Comparison of ENCODE assay signal across 23 cellular contexts in the genomic region with DNA sequence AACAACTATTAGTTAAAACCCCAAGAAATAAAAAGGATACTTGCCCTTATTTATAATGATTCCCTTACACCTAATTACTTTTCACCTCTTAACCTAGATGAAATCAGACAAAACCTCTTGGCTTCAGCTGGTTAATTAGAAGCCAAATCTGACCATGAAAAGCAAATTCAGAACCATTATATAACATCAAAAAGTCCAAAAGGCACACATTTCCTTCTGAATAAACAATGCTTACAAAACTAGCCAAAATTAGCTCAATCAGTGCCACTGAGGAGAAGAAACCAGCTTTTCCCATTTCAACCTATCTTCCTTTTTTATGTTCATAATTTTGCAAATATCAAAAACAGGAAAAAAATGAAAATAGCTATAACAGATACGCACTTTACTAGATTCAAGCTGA.
"Had no signal": no experiment of that assay in that cellular context is flagged by ENCODE, and none has a peak within 500 bp of the region (broad histone marks: within the 10 kb centered on the region; RNA-seq: fewer than 3 reads in every experiment).

No MANE protein-coding gene starts in this region.

- H3K27ac ChIP-seq: dorsolateral prefrontal cortex, neutrophil, pancreas, sigmoid colon, tibial nerve had no signal

- H3K9me3 Mint-ChIP-seq: activated naive CD8-positive, alpha-beta T cell treated with anti-CD3 and anti-CD28 coated beads for 36 hours; natural killer cell treated with Interleukin-12 subunit alpha and Interleukin-12 subunit beta and Interleukin-15 and Interleukin-18, amount 100 ng/mL, for 72 hours had no signal

- H3K9me3 ChIP-seq: neutrophil, pancreas, sigmoid colon had no signal

- H3K27me3 ChIP-seq: pancreas, sigmoid colon, tibial nerve had no signal

- H3K36me3 ChIP-seq: neutrophil, pancreas had no signal

- H3K4me3 Mint-ChIP-seq: activated CD4-positive, alpha-beta memory T cell treated with anti-CD3 and anti-CD28 coated beads, Interleukin-2, amount 10 ng/mL, durations not matched to agents 7 days and 5 days; activated CD4-positive, alpha-beta T cell treated with anti-CD3 and anti-CD28 coated beads for 36 hours; activated CD8-positive, alpha-beta memory T cell treated with anti-CD3 and anti-CD28 coated beads, Interleukin-2, amount 10 ng/mL, durations not matched to agents 7 days and 5 days; activated naive CD8-positive, alpha-beta T cell treated with anti-CD3 and anti-CD28 coated beads for 36 hours; natural killer cell treated with Interleukin-12 subunit alpha and Interleukin-12 subunit beta and Interleukin-15 and Interleukin-18, amount 100 ng/mL, for 72 hours; T-helper 2 cell treated with Interferon-gamma antibody and Interleukin-4, amounts not matched to agents 5 μg/mL and 100 μg/mL, for 36 hours; WTC11 had no signal

- ATAC-seq: activated CD4-positive, alpha-beta T cell treated with anti-CD3 and anti-CD28 coated beads for 36 hours; activated CD8-positive, alpha-beta memory T cell treated with anti-CD3 and anti-CD28 coated beads, Interleukin-2, amount 10 ng/mL, durations not matched to agents 7 days and 5 days; natural killer cell treated with Interleukin-12 subunit alpha and Interleukin-12 subunit beta and Interleukin-15 and Interleukin-18, amount 100 ng/mL, for 72 hours; pancreas; WTC11 had no signal

- DNase-seq: activated CD4-positive, alpha-beta memory T cell treated with anti-CD3 and anti-CD28 coated beads, Interleukin-2, amount 10 ng/mL, durations not matched to agents 7 days and 5 days; activated CD4-positive, alpha-beta T cell treated with anti-CD3 and anti-CD28 coated beads for 36 hours; activated CD8-positive, alpha-beta memory T cell treated with anti-CD3 and anti-CD28 coated beads, Interleukin-2, amount 10 ng/mL, durations not matched to agents 7 days and 5 days; activated naive CD8-positive, alpha-beta T cell treated with anti-CD3 and anti-CD28 coated beads for 36 hours; amygdala; central memory CD4-positive, alpha-beta T cell; dorsolateral prefrontal cortex; erythroblast; foreskin melanocyte; glutamatergic neuron; hypothalamus; islet precursor cell; pancreas; sigmoid colon; stimulated activated CD4-positive, alpha-beta T cell treated with anti-CD3 and anti-CD28 coated beads, Interleukin-12 subunit alpha, Interleukin-12 subunit beta, amount 100 ng/mL, for 4 hours; stimulated activated CD4-positive, alpha-beta T cell treated with anti-CD3 and anti-CD28 coated beads, Interleukin-2, amount 100 ng/mL, for 24 hours; stimulated activated naive CD4-positive, alpha-beta T cell treated with Interleukin-2 at 50 U/mL for 16 hours; substantia nigra had no signal

- H3K27me3 Mint-ChIP-seq: activated naive CD8-positive, alpha-beta T cell treated with anti-CD3 and anti-CD28 coated beads for 36 hours had no signal

- H3K36me3 Mint-ChIP-seq: natural killer cell treated with Interleukin-12 subunit alpha and Interleukin-12 subunit beta and Interleukin-15 and Interleukin-18, amount 100 ng/mL, for 72 hours; WTC11 had no signal

- H3K27ac Mint-ChIP-seq: activated CD4-positive, alpha-beta memory T cell treated with anti-CD3 and anti-CD28 coated beads, Interleukin-2, amount 10 ng/mL, durations not matched to agents 7 days and 5 days; activated CD4-positive, alpha-beta T cell treated with anti-CD3 and anti-CD28 coated beads for 36 hours; activated CD8-positive, alpha-beta memory T cell treated with anti-CD3 and anti-CD28 coated beads, Interleukin-2, amount 10 ng/mL, durations not matched to agents 7 days and 5 days; activated naive CD8-positive, alpha-beta T cell treated with anti-CD3 and anti-CD28 coated beads for 36 hours; natural killer cell treated with Interleukin-12 subunit alpha and Interleukin-12 subunit beta and Interleukin-15 and Interleukin-18, amount 100 ng/mL, for 72 hours; T-helper 2 cell treated with Interferon-gamma antibody and Interleukin-4, amounts not matched to agents 5 μg/mL and 100 μg/mL, for 36 hours; WTC11 had no signal

- H3K4me1 ChIP-seq: tibial nerve had no signal

- H3K4me3 ChIP-seq: dorsolateral prefrontal cortex, pancreas, sigmoid colon, tibial nerve had no signal
